ENCODE assay signal across 31 cellular contexts in the genomic region with DNA sequence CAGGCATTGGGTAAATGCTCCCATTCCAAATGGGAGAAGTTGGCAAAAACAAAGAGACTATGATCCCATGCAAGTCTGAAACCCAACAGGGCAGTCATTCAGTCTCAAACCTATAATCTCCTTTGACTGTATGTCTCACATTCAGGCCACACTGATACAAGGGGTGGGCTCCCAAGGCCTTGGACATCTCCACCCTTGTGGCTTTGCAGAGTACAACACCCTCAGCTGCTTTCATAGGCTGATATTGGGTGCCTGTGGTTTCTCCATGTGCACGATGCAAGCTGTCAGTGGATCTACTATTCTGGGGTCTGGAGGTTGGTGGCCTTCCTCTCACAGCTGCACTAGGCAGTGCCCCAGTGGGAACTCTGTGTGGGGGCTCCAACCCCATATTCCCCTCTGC.
"Had no signal": no experiment of that assay in that cellular context is flagged by ENCODE, and none has a peak within 500 bp of the region (broad histone marks: within the 10 kb centered on the region; RNA-seq: fewer than 3 reads in every experiment).

No MANE protein-coding gene starts in this region.

- H3K36me3 ChIP-seq: ovary, spleen, stomach, thoracic aorta, thyroid gland, tibial nerve, upper lobe of left lung, vagina had no signal

- ATAC-seq: naive thymus-derived CD8-positive, alpha-beta T cell; natural killer cell treated with Interleukin-12 subunit alpha and Interleukin-12 subunit beta and Interleukin-15 and Interleukin-18, amount 100 ng/mL, for 72 hours; psoas muscle; right cardiac atrium; sciatic nerve; stimulated activated memory B cell treated with anti-CD40 and anti-IgM and Interleukin-4, amounts not matched to agents 10 μg/mL and 1 μg/mL and 100 μg/mL, for 72 hours had no signal

- H3K4me2 ChIP-seq: smooth muscle cell had no signal

- H3K9me3 ChIP-seq: ovary, psoas muscle, thoracic aorta, thyroid gland, upper lobe of left lung, vagina had no signal

- H3K4me1 Mint-ChIP-seq: nephron progenitor cell, neural crest cell had no signal

- H3K27ac ChIP-seq: ovary, parathyroid adenoma, psoas muscle, skin epidermis, spleen, stomach, thoracic aorta, thyroid gland, tibial nerve, upper lobe of left lung, vagina had no signal

- H3K4me1 ChIP-seq: parathyroid adenoma, psoas muscle, stomach, thyroid gland, tibial nerve, upper lobe of left lung, vagina had no signal

- H2AFZ ChIP-seq: parathyroid adenoma had no signal

- H3K27ac Mint-ChIP-seq: naive thymus-derived CD8-positive, alpha-beta T cell; natural killer cell treated with Interleukin-12 subunit alpha and Interleukin-12 subunit beta and Interleukin-15 and Interleukin-18, amount 100 ng/mL, for 72 hours; nephron progenitor cell; progenitor cell of endocrine pancreas; stimulated activated memory B cell treated with anti-CD40 and anti-IgM and Interleukin-4, amounts not matched to agents 10 μg/mL and 1 μg/mL and 100 μg/mL, for 72 hours; stimulated activated naive CD8-positive, alpha-beta T cell treated with anti-CD3 and anti-CD28 coated beads, Interleukin-15, Interleukin-2, amounts not matched to agents 100 ng/mL and 50 ng/mL, for 24 hours had no signal

- H3K79me2 ChIP-seq: parathyroid adenoma had no signal

- H3K4me3 Mint-ChIP-seq: naive thymus-derived CD8-positive, alpha-beta T cell; natural killer cell treated with Interleukin-12 subunit alpha and Interleukin-12 subunit beta and Interleukin-15 and Interleukin-18, amount 100 ng/mL, for 72 hours; nephron progenitor cell; neural crest cell; stimulated activated memory B cell treated with anti-CD40 and anti-IgM and Interleukin-4, amounts not matched to agents 10 μg/mL and 1 μg/mL and 100 μg/mL, for 72 hours; stimulated activated naive CD8-positive, alpha-beta T cell treated with anti-CD3 and anti-CD28 coated beads, Interleukin-15, Interleukin-2, amounts not matched to agents 100 ng/mL and 50 ng/mL, for 24 hours had no signal

- DNase-seq: naive thymus-derived CD8-positive, alpha-beta T cell; nephron progenitor cell; occipital lobe; ovary; posterior cingulate gyrus; psoas muscle; right cardiac atrium; spleen; stimulated activated CD4-positive, alpha-beta T cell treated with anti-CD3 and anti-CD28 coated beads, Interleukin-12 subunit alpha, Interleukin-12 subunit beta, amount 100 ng/mL, for 4 hours; stimulated activated CD4-positive, alpha-beta T cell treated with anti-CD3 and anti-CD28 coated beads, Interleukin-1b, Interleukin-23, amount 100 ng/mL, for 48 hours; stimulated activated CD4-positive, alpha-beta T cell treated with anti-CD3 and anti-CD28 coated beads, Interleukin-4, amount 100 ng/mL, for 1 hour; stimulated activated CD4-positive, alpha-beta T cell treated with anti-CD3 and anti-CD28 coated beads, Interleukin-4, amount 100 ng/mL, for 4 hours; stimulated activated CD8-positive, alpha-beta memory T cell treated with anti-CD3 and anti-CD28 coated beads, Interleukin-4, amount 100 ng/mL, for 48 hours; stimulated activated naive CD4-positive, alpha-beta T cell treated with Interleukin-2 at 50 U/mL for 16 hours; stomach; thyroid gland; trophoblast cell; upper lobe of left lung had no signal

- H3K27me3 Mint-ChIP-seq: naive thymus-derived CD8-positive, alpha-beta T cell; natural killer cell treated with Interleukin-12 subunit alpha and Interleukin-12 subunit beta and Interleukin-15 and Interleukin-18, amount 100 ng/mL, for 72 hours; stimulated activated memory B cell treated with anti-CD40 and anti-IgM and Interleukin-4, amounts not matched to agents 10 μg/mL and 1 μg/mL and 100 μg/mL, for 72 hours; stimulated activated naive CD8-positive, alpha-beta T cell treated with anti-CD3 and anti-CD28 coated beads, Interleukin-15, Interleukin-2, amounts not matched to agents 100 ng/mL and 50 ng/mL, for 24 hours had no signal

- H3K4me3 ChIP-seq: ovary, psoas muscle, skin epidermis, smooth muscle cell, spleen, stomach, thoracic aorta, thyroid gland, tibial nerve, upper lobe of left lung, vagina had no signal

- FAIRE-seq: urothelium cell line had no signal

- H3K27me3 ChIP-seq: ovary, spleen, stomach, thyroid gland, tibial nerve, upper lobe of left lung, vagina had no signal

- H3K9ac ChIP-seq: parathyroid adenoma had no signal
